In genomic region chr19:16442386-16443276, GRCh38 we compare ENCODE assay signal across 1 cellular context.
TF ChIP-seq lines count a peak whose summit lies in the region.

No MANE protein-coding gene starts in this region.

TF ChIP-seq in GM12878, 131 proteins besides CTCF, POLR2A, EP300 and RAD21:
- TF ChIP-seq SREBF2 (IDR thresholded peaks at IDR 0.05; ENCODE audit: low read length) (no peak), IKZF2 (IDR thresholded peaks at IDR 0.05) (no peak), IRF3 (IDR thresholded peaks at IDR 0.05) (no peak), SUPT20H (IDR thresholded peaks at IDR 0.05; ENCODE audit: borderline replicate concordance, control insufficient read depth, low read depth, low read length) (no peak), MYB (IDR thresholded peaks at IDR 0.05; ENCODE audit: borderline replicate concordance, low read depth, low read length) (no peak), NBN (IDR thresholded peaks at IDR 0.05) (no peak), TCF12 (IDR thresholded peaks at IDR 0.05; ENCODE audit: low read depth, low read length) (no peak), CREM (IDR thresholded peaks at IDR 0.05; ENCODE audit: low read depth) (no peak), STAT3 (IDR thresholded peaks at IDR 0.05; ENCODE audit: low read depth, low read length) (no peak), CHD1 (IDR thresholded peaks at IDR 0.05; ENCODE audit: low read depth, low read length) (no peak), JUNB (IDR thresholded peaks at IDR 0.05) (no peak), SREBF1 (IDR thresholded peaks at IDR 0.05; ENCODE audit: low read length) (no peak), ZNF384 (IDR thresholded peaks at IDR 0.05; ENCODE audit: borderline replicate concordance, low read depth, low read length) (no peak), CBFB (IDR thresholded peaks at IDR 0.05; ENCODE audit: low read depth) (no peak), NR2F1 (conservative IDR thresholded peaks at IDR 0.05) (no peak), HCFC1 (IDR thresholded peaks at IDR 0.05; ENCODE audit: low read length) (no peak), NFXL1 (IDR thresholded peaks at IDR 0.05; ENCODE audit: borderline replicate concordance) (no peak)
